22 cellular contexts compared by ENCODE assay signal in the genomic region with DNA sequence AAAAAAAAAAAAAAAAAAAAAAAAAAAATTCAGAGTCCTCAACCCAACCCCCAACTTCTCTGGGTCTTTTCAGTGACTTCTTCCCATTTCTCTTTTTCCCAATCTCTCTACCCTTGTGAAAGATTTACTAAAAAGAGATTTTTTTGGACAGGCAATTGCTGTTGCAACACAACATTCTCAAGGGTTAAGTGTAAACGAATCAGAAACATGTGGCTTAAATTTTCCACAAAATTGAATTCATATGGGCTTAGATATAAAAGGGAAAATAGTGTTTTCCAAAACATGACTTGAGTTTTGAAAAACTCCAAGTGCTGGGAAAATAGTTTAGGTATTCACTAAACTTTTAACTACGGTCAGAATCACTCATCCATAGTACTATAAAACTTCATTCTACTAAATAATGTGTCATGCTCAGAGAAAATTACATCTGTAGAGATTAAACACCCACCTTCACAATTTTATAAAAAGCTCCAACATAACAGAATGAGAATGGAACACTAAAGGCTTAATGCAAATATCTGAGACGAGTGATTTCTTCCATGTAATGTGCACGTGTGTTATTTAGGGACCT.
A peak's percentile ranks its signal among the peaks of the same experiment; 100 is the strongest.
DNase-seq lines count a peak whose midpoint lies in the region; TF ChIP-seq lines count a peak whose summit lies in the region.
"Had no signal": no experiment of that assay in that cellular context is flagged by ENCODE, and none has a peak within 500 bp of the region (broad histone marks: within the 10 kb centered on the region; RNA-seq: fewer than 3 reads in every experiment).

No MANE protein-coding gene starts in this region.

- no peak overlapping the region for H3K9ac ChIP-seq in SK-N-MC (ENCODE audit: insufficient read length)

- peaks cover 10% of the 10 kb centered on the region for H3K4me1 ChIP-seq in A673 (ENCODE audit: insufficient read depth, low read length, poor library complexity, severe bottlenecking)
- H3K4me1 ChIP-seq: ascending aorta, HAP-1 had no signal

- no peak overlapping the region for H3K27ac ChIP-seq in A673 (ENCODE audit: low read depth, low read length, poor library complexity, severe bottlenecking)
- peak overlapping the region; percentile 64; the same call in 1 of the 2 replicates for H3K27ac ChIP-seq in SK-N-MC
- H3K27ac ChIP-seq: ascending aorta, stomach had no signal

- H3K36me3 ChIP-seq in A673 (ENCODE audit: insufficient read depth, low read length, poor library complexity, severe bottlenecking) (no peaks in the 10 kb centered on the region), SK-N-MC (ENCODE audit: insufficient read depth, low read length) (no peaks in the 10 kb centered on the region)
- H3K36me3 ChIP-seq: ascending aorta, HAP-1, stomach had no signal

- no TSS peak for BruUV-seq in A673 (replicated peaks; lab: Mats Ljungman, UMichigan)

- peak; percentile 41 for DNase-seq in A673 (ENCODE audit: low spot score)
- peak; percentile 79 for DNase-seq in GM03348 (ENCODE audit: low spot score)
- peak; percentile 32 for DNase-seq in SK-N-MC (ENCODE audit: low read depth, low spot score)
- DNase-seq in fibroblast of peridontal ligament (ENCODE audit: extremely low read depth): peak; percentile 98
- DNase-seq in GF-D8 (lab: John Stamatoyannopoulos, UW): no peak
- DNase-seq in pons (ENCODE audit: low spot score): no peak
- no peak for DNase-seq in NCI-H2081 treated with DMSO at 0.1 percent for 48 hours (lab: John Stamatoyannopoulos, UW)
- no peak for DNase-seq in SHP77 treated with DMSO at 0.1 percent for 48 hours (lab: John Stamatoyannopoulos, UW)
- DNase-seq: activated CD4-positive, alpha-beta T cell treated with anti-CD3 and anti-CD28 coated beads, Interleukin-2, amount 10 ng/mL, durations not matched to agents 24 days and 14 days; activated T-cell treated with anti-CD3 and anti-CD28 coated beads, Interleukin-2, amount 50 U/mL, for 72 hours; DMS 273 treated with DMSO at 0.1 percent for 48 hours; GDM1; glutamatergic neuron; Kasumi-1; naive thymus-derived CD4-positive, alpha-beta T cell; NCI-H1048; NCI-H2029; NCI-H345; stomach had no signal

- H3K9me3 ChIP-seq in A673 (ENCODE audit: low read depth, low read length, poor library complexity, severe bottlenecking): no peaks in the 10 kb centered on the region
- H3K9me3 ChIP-seq in SK-N-MC (ENCODE audit: low read depth, low read length): no peaks in the 10 kb centered on the region
- H3K9me3 ChIP-seq: ascending aorta, HAP-1, stomach had no signal

- POLR2A ChIA-PET in A673 (lab: Charles Lee; ENCODE audit: low non-redundant PET): interaction anchor here (0.6 kb wide), 1 partner anchor 20 kb away, joined by 6 read pairs; no protein-coding TSS in a partner anchor

- H3K27me3 ChIP-seq in A673 (replicated peaks; ENCODE audit: insufficient read depth, low read depth, low read length, poor library complexity): no peaks in the 10 kb centered on the region
- H3K27me3 ChIP-seq: ascending aorta, stomach had no signal

- H3K4me3 ChIP-seq in A673 (ENCODE audit: low read depth, low read length, poor library complexity, severe bottlenecking) (no peak overlapping the region), SK-N-MC (peak overlapping the region; percentile 28; the same call in 1 of the 2 replicates)
- H3K4me3 ChIP-seq: ascending aorta, GM12878, HAP-1, stomach had no signal

- intact Hi-C loops in A673 (cut with micrococcal nuclease; ENCODE audit: unreplicated experiment): no loop called here

- CTCF ChIA-PET in A673 (lab: Charles Lee): no interaction called here

- TF ChIP-seq CTCF in A673 (conservative IDR thresholded peaks at IDR 0.05; ENCODE audit: low read depth, low read length): no peak

Comparison
In these comparisons a context has a peak if more than half of its experiments do, and no peak if none do; other contexts are left out.
1. DNase-seq: peak in A673 (single experiment), GM03348 (single experiment), SK-N-MC (single experiment) and fibroblast of peridontal ligament (single experiment); none in GF-D8 (single experiment), pons (single experiment), NCI-H2081 treated with DMSO at 0.1 percent for 48 hours (single experiment) and SHP77 treated with DMSO at 0.1 percent for 48 hours (single experiment).